In the genomic region with DNA sequence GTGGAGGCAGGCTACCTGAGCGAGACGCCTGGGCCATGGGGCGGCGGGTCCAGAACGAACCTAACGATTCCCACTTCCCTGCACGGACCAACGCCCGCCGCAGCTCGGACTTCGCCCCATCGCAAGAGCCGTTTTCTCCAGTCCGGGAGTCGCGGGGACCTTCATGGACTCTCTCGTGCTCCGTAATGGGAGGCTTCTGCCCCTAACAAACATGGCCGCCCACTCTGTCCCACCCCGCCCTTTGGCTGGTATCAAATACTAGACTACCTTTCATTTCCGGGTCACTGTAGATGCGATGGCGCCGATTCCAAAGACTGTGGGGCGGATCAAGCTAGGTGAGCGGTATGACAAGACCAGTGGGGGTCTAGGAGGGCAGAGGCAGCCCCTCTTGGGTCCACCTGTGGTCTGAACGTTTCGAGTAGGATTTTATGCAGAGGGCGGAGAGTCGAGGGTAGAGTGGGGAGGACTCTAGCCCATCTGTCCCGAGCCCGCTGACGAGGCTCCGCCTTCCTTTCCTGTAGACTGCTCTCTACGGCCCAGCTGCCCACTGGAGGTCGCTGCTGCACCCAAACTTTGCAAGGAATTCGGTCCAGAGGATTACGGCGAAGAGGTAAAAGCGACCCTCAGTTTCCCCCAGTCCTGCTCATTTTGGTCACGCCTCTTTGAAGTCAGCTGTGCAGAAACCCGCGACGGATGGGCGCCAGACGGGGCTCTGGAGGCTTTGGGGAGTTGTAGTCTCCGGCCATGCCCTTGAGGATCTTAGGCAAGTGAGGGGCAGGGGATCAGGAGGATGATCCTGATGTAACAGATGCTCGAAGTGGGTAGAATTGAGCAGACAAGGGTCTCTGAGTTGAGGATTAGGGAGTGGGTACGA, we compare ENCODE assay signal across 8 cellular contexts. TPM values are rescaled to one million over a fixed set of nuclear protein-coding genes. Genes with fewer than 3 reads are reported as not detected.
DNase-seq lines count a peak whose midpoint lies in the region; ATAC-seq and TF ChIP-seq lines count a peak whose summit lies in the region.

A gene with protein sequence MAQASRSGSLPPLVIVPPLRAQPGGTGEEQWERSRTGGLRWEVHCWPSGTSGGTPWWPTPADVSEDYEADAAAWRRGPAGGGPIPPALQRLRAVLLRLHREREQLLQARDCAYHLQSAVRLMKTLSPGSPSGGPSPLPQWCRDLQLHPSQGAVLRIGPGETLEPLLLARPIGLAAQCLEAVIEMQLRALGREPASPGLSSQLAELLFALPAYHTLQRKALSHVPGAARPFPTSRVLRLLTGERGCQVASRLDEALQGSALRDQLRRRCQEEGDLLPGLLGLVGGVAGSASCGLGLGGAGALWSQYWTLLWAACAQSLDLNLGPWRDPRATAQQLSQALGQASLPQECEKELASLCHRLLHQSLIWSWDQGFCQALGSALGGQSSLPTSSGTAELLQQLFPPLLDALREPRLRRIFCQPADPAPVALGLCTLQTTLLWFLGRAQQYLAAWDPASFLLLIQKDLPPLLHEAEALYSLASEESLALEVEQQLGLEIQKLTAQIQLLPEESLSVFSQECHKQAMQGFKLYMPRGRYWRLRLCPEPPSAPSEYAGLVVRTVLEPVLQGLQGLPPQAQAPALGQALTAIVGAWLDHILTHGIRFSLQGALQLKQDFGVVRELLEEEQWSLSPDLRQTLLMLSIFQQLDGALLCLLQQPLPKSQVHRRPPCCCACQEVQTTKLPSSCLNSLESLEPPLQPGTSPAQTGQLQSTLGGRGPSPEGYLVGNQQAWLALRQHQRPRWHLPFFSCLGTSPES (minus strand): TSS at position 198 of the 874 bp plus-strand sequence. CDS start 161 bp downstream, at position 37.
Gene TTC31 (plus strand): TSS at position 281 of the 874 bp plus-strand sequence. CDS start 15 bp downstream, at position 296.

- 3% methylated on average over 30 of the region's 50 CpGs for WGBS in mammary epithelial cell (ENCODE audit: low coverage, missing lambda C conversion rate)
- WGBS in spleen, 5 donors = 1 to 3% (median 1%) methylated on average over 23 to 50 of the region's 50 CpGs

- H3K36me3 Mint-ChIP-seq in immature natural killer cell = peaks cover 6 to 14% (median 8%) of the 10 kb centered on the region in 3 donors

- peak within 1 kb of the TSS; percentile 99 for H3K4me3 ChIP-seq in AG04450 (ENCODE audit: low read depth, low read length)
- peak within 1 kb of the TSS; percentile 59 to 75 (median 75) for H3K4me3 ChIP-seq in mammary epithelial cell (replicated peaks in 1 of 3; ENCODE audit: insufficient read depth in 1 of 3, low read depth in 2 of 3, low read length in 3 of 3)
- H3K4me3 ChIP-seq in spleen = peak within 1 kb of the TSS; percentile 72 to 96 (median 88)

- CTCF ChIA-PET in AG04450 (lab: Charles Lee) = interaction anchor here (0.6 to 12.6 kb wide), 13 partner anchors 9 to 395 kb away, joined by 3 to 174 read pairs (median 5); partner anchors contain the start of genes AUP1, HTRA2 and MRPL53
- CTCF ChIA-PET in mammary epithelial cell (lab: Charles Lee; ENCODE audit: low non-redundant PET) = interaction anchor here (0.5 to 1.1 kb wide), 3 partner anchors 49 to 144 kb away, joined by 3 to 6 read pairs (median 3); no protein-coding TSS in a partner anchor

- DNase-seq in AG04450 (ENCODE audit: low read depth, low spot score) = peak; percentile 83
- DNase-seq in NCI-H2171 treated with DMSO at 0.1 percent for 48 hours (lab: John Stamatoyannopoulos, UW) = peak; percentile 96
- DNase-seq in mammary epithelial cell = peak; percentile 94
- peak; percentile 94 to 96 (median 95) for DNase-seq in immature natural killer cell
- DNase-seq in spleen = peak; percentile 98

- peak in 1 of 3 donors; percentile 55 for TF ChIP-seq POLR2A in spleen (IDR thresholded peaks at IDR 0.05)

- H3K36me3 ChIP-seq in mammary epithelial cell (ENCODE audit: insufficient read depth, low read length) (peaks cover 3% of the 10 kb centered on the region), spleen (peaks cover 0 to 69% (median 27%) of the 10 kb centered on the region in 6 donors)

- peaks cover 46% of the 10 kb centered on the region for H3K79me2 ChIP-seq in mammary epithelial cell (ENCODE audit: insufficient read depth, low read length)

- H3K27ac ChIP-seq in AG04450 (ENCODE audit: low read depth, low read length) (peak within 1 kb of the TSS; percentile 70), VCaP (peak within 1 kb of the TSS; percentile 86), mammary epithelial cell (ENCODE audit: insufficient read depth, low read depth, low read length) (peak within 1 kb of the TSS; percentile 71), spleen (peak within 1 kb of the TSS; percentile 85 to 97 (median 94))

- no peaks in the 10 kb centered on the region for H4K20me1 ChIP-seq in mammary epithelial cell (ENCODE audit: insufficient read depth, low read length)

- H3K4me3 Mint-ChIP-seq in immature natural killer cell = peak within 1 kb of the TSS; percentile 97 to 100 (median 99)

- H3K9me3 ChIP-seq in AG04450 (ENCODE audit: control insufficient read depth, insufficient read depth, low read length) = no peaks in the 10 kb centered on the region; the same call in 1 of the 2 replicates
- no peaks in the 10 kb centered on the region for H3K9me3 ChIP-seq in mammary epithelial cell (replicated peaks; ENCODE audit: insufficient read depth, low read length)
- no peaks in the 10 kb centered on the region for H3K9me3 ChIP-seq in spleen

- TF ChIP-seq CTCF in AG04450 (IDR thresholded peaks at IDR 0.05; ENCODE audit: low read depth, low read length) (peak; percentile 90), VCaP (conservative IDR thresholded peaks at IDR 0.05) (peak; percentile 91), mammary epithelial cell (conservative IDR thresholded peaks at IDR 0.05 in 1 of 2, IDR thresholded peaks at IDR 0.05 in 1 of 2; ENCODE audit: extremely low read depth in 1 of 2, insufficient read depth in 1 of 2, low read depth in 1 of 2, low read length in 2 of 2) (peak; percentile 91 to 94), spleen (IDR thresholded peaks at IDR 0.05 in 8 of 11, conservative IDR thresholded peaks at IDR 0.05 in 3 of 11) (peak; percentile 83 to 98 (median 94))

- peak within 1 kb of the TSS; percentile 65 for H3K9ac ChIP-seq in mammary epithelial cell (ENCODE audit: insufficient read depth, low read length)

- no peaks in the 10 kb centered on the region for H3K27me3 ChIP-seq in AG04450 (ENCODE audit: control insufficient read depth, insufficient read depth, low read length)
- H3K27me3 ChIP-seq in mammary epithelial cell (ENCODE audit: insufficient read depth, low read length) = no peaks in the 10 kb centered on the region
- no peaks in the 10 kb centered on the region for H3K27me3 ChIP-seq in spleen (replicated peaks in 1 of 7)

- peak within 1 kb of the TSS; percentile 100 for H3K4me2 ChIP-seq in mammary epithelial cell (ENCODE audit: insufficient read depth, low read depth, low read length)

- H3K27me3 Mint-ChIP-seq in immature natural killer cell (ENCODE audit: low read depth in 3 of 3) = peaks cover 0 to 5% (median 4%) of the 10 kb centered on the region in 3 donors

- peaks cover 35 to 40% of the 10 kb centered on the region in 2 donors for H3K4me1 Mint-ChIP-seq in immature natural killer cell

- no peaks in the 10 kb centered on the region for H3K9me3 Mint-ChIP-seq in immature natural killer cell

- H3K4me1 ChIP-seq in mammary epithelial cell (ENCODE audit: insufficient read depth, low read length) = peaks cover 27% of the 10 kb centered on the region
- H3K4me1 ChIP-seq in spleen = peaks cover 33 to 64% (median 40%) of the 10 kb centered on the region in 6 donors

- POLR2A ChIA-PET in AG04450 (lab: Yijun Ruan, JAX) = interaction anchor here (0.6 to 2.8 kb wide), 9 partner anchors 10 to 101 kb away, joined by 3 to 16 read pairs (median 6); partner anchors contain the start of genes AUP1, HTRA2, INO80B and LOXL3

- H3K27ac Mint-ChIP-seq in immature natural killer cell = peak within 1 kb of the TSS; percentile 90 to 100 (median 99)

- intact Hi-C loops in mammary epithelial cell (cut with micrococcal nuclease) = loop anchor here (1.0 to 5.0 kb wide), 6 partner anchors 11 to 151 kb away; partner anchors contain the start of genes AUP1, HTRA2, MRPL53 and PCGF1
- intact Hi-C loops in spleen (cut with DNase I; ENCODE audit: low total_unique reads) = loop anchor here (5.0 kb wide), 1 partner anchor 104 kb away; no protein-coding TSS in a partner anchor

- ATAC-seq in GM18867 (IDR thresholded peaks at IDR 0.05; ENCODE audit: unreplicated experiment) (peak; percentile 90), HG03103 (IDR thresholded peaks at IDR 0.05; ENCODE audit: low read depth, unreplicated experiment) (peak; percentile 77)

- in situ Hi-C loops in mammary epithelial cell (cut with MboI; ENCODE audit: low sequenced_read_pairs in 2 of 2) = loop anchor here (5.0 to 10.0 kb wide), 3 partner anchors 49 to 102 kb away; no protein-coding TSS in a partner anchor

- H2AFZ ChIP-seq in mammary epithelial cell (ENCODE audit: low read depth, low read length) = peak within 1 kb of the TSS; percentile 98

- dilution Hi-C loops in mammary epithelial cell (cut with HindIII; ENCODE audit: low sequenced_read_pairs) = no loop called here

- BruUV-seq in mammary epithelial cell (replicated peaks; lab: Mats Ljungman, UMichigan) = TSS peak; percentile 78

RNA-seq across cellular contexts. Expression of the first gene that starts in this region (rescaled TPM):
- 4.5 and 4.6 TPM in 2 replicates for polyA plus RNA-seq in AG04450 (2011; rRNA removed)
- 21.2 and 25.0 TPM in 2 replicates for polyA minus RNA-seq in AG04450 (2011; rRNA and poly(A)+ RNA removed)
- 10 to 100 TPM; 13.0 to 18.2 TPM for total RNA-seq in mammary epithelial cell
- polyA plus RNA-seq in mammary epithelial cell = 8.2 TPM
- polyA minus RNA-seq in mammary epithelial cell = 42.6 TPM
- polyA plus RNA-seq in immature natural killer cell = 10 to 100 TPM in 1 of 3 donors, 1 to 10 TPM in 2; 4.1 to 16.6 (median 4.4) TPM
- 10 to 100 TPM; 22.2 to 59.4 (median 31.6) TPM for total RNA-seq in spleen
- 1 to 10 TPM; 2.8 to 9.3 (median 3.4) TPM for polyA plus RNA-seq in spleen

RNA-seq across cellular contexts. Expression of gene TTC31, which starts in this region (rescaled TPM):
- polyA plus RNA-seq in AG04450 (2011; rRNA removed) (16.4 and 17.7 TPM in 2 replicates), mammary epithelial cell (17.6 TPM), immature natural killer cell (10 to 100 TPM; 15.9 to 35.1 (median 31.9) TPM), spleen (10 to 100 TPM; 15.7 to 26.7 (median 21.6) TPM)
- polyA minus RNA-seq in AG04450 (2011; rRNA and poly(A)+ RNA removed) = 18.3 TPM in 2 replicates
- total RNA-seq in mammary epithelial cell (10 to 100 TPM; 11.5 to 22.0 TPM), spleen (10 to 100 TPM; 34.3 to 51.3 (median 38.3) TPM)
- 15.0 TPM for polyA minus RNA-seq in mammary epithelial cell

Comparison
In these comparisons a context has a peak if more than half of its experiments do, and no peak if none do; other contexts are left out.
1. Peak in every context shown above with its lines: DNase-seq, ATAC-seq, H3K4me3 ChIP-seq and H3K27ac ChIP-seq.